ENCODE assay signal across 8 cellular contexts in the genomic region with DNA sequence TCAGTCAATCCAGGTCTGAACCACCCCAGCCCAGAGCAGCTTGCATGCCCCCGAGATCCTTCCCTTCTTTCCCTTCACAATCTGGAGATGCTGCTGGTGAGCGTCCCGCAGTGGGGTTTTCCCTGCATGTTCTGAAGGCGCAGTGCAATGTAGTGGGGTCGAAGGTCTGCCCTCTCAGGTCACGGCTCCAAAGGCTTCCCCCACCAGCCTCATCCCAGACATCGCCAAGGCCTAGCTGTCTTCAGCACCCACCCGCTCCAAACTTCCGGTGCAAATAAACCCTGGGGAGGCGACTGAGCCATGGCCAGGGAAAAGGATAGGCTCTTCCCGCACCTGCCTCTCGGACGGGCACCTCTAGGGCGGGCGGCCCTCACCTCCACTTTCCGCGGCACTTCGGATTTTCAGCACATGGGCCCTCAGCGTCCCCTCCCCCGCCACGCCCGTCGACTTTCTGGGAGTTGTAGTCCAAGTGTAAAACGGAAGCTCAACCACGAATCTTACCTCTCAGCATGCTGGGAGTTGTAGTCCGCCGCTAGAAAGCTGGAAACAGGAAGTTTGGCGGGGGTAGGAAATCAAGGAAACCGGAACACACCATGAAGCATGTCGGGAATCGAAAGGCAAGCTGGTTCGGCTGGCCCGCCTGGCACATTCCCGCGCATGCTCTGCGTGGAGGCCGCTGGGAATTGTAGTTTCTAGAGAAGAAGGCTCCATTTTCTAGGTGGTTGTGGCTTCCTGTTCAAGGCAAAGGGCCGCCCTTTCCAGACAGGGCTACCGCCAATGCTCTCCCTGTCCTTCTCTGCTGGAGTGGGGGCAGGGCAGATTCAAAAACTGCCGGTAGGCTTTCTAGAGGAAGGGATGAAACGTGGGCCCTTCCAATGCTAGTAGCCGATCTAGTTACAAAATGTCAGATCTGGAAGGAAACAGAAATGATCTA. TPM values are rescaled to one million over a fixed set of nuclear protein-coding genes. Genes with fewer than 3 reads are reported as not detected.
DNase-seq lines count a peak whose midpoint lies in the region; FAIRE-seq and TF ChIP-seq lines count a peak whose summit lies in the region.

Gene MRPL24 (minus strand): TSS at position 410 of the 934 bp plus-strand sequence. CDS start 2,384 bp downstream, outside the sequence.

- H3K36me3 Mint-ChIP-seq in HFFc6 (ENCODE audit: low read depth), result peaks cover 52% of the 10 kb centered on the region
- peaks cover 51% of the 10 kb centered on the region for H3K36me3 Mint-ChIP-seq in activated naive CD4-positive, alpha-beta T cell treated with anti-CD3 and anti-CD28 coated beads, Interleukin-2, amount 10 ng/mL, durations not matched to agents 7 days and 5 days

- H3K14ac ChIP-seq in neuronal stem cell (ENCODE audit: low read length), result no peak within 1 kb of the TSS

- peak within 1 kb of the TSS; percentile 59 for H3K4me2 ChIP-seq in neuronal stem cell (ENCODE audit: insufficient read depth, low read length, poor library complexity, severe bottlenecking)

- H2AK5ac ChIP-seq in neuronal stem cell (ENCODE audit: low read depth, low read length), result peak within 1 kb of the TSS; percentile 2

- H3K4me3 ChIP-seq in NB4 (ENCODE audit: low read depth, low read length) (peak within 1 kb of the TSS; percentile 76), SK-N-MC (peak within 1 kb of the TSS; percentile 91), neuronal stem cell (ENCODE audit: low read length in 2 of 2) (peak within 1 kb of the TSS; percentile 83 to 91)

- TF ChIP-seq POLR2A in NB4 (IDR thresholded peaks at IDR 0.05; ENCODE audit: extremely low read depth, insufficient read length), result peak; percentile 69

- H3K23ac ChIP-seq in neuronal stem cell (ENCODE audit: low read depth, low read length, poor library complexity), result peak within 1 kb of the TSS; percentile 89

- H3K27ac ChIP-seq in SK-N-MC (peak within 1 kb of the TSS; percentile 86), neuronal stem cell (replicated peaks; ENCODE audit: low read length) (peak within 1 kb of the TSS; percentile 62)

- no peak for TF ChIP-seq CTCF in HFFc6 (IDR thresholded peaks at IDR 0.05)
- no peak for TF ChIP-seq CTCF in NB4 (IDR thresholded peaks at IDR 0.05; ENCODE audit: low read depth, low read length)
- no peak for TF ChIP-seq CTCF in subcutaneous adipose tissue (IDR thresholded peaks at IDR 0.05; ENCODE audit: low read depth)

- no peak within 1 kb of the TSS for H4K91ac ChIP-seq in neuronal stem cell (ENCODE audit: low read depth, low read length, poor library complexity)

- H3K27me3 Mint-ChIP-seq in HFFc6 (ENCODE audit: insufficient read depth), result peaks cover 7% of the 10 kb centered on the region
- no peaks in the 10 kb centered on the region for H3K27me3 Mint-ChIP-seq in activated naive CD4-positive, alpha-beta T cell treated with anti-CD3 and anti-CD28 coated beads, Interleukin-2, amount 10 ng/mL, durations not matched to agents 7 days and 5 days

- H3K27ac Mint-ChIP-seq in HFFc6, result peak within 1 kb of the TSS; percentile 92
- H3K27ac Mint-ChIP-seq in activated naive CD4-positive, alpha-beta T cell treated with anti-CD3 and anti-CD28 coated beads, Interleukin-2, amount 10 ng/mL, durations not matched to agents 7 days and 5 days, result peak within 1 kb of the TSS; percentile 97

- H3K9ac ChIP-seq in SK-N-MC (ENCODE audit: insufficient read length) (peak within 1 kb of the TSS; percentile 89), neuronal stem cell (ENCODE audit: low read depth, low read length, poor library complexity) (peak within 1 kb of the TSS; percentile 83)

- no CpG with 5 or more reads among the region's 42 CpGs for WGBS in neuronal stem cell (ENCODE audit: extremely low coverage in 2 of 2, insufficient read length in 2 of 2, insufficient replicate concordance in 1 of 2), 2 donors

- peak within 1 kb of the TSS; percentile 99 for H3K4me3 Mint-ChIP-seq in HFFc6
- peak within 1 kb of the TSS; percentile 97 for H3K4me3 Mint-ChIP-seq in activated naive CD4-positive, alpha-beta T cell treated with anti-CD3 and anti-CD28 coated beads, Interleukin-2, amount 10 ng/mL, durations not matched to agents 7 days and 5 days

- H3K27me3 ChIP-seq in neuronal stem cell (ENCODE audit: control insufficient read depth in 3 of 3, insufficient read depth in 3 of 3, low read depth in 1 of 3, low read length in 3 of 3), result no peaks in the 10 kb centered on the region

- peaks cover 11 to 16% of the 10 kb centered on the region in 2 donors for H3K4me1 ChIP-seq in neuronal stem cell (ENCODE audit: control insufficient read depth in 2 of 2, insufficient read depth in 1 of 2, low read depth in 1 of 2, low read length in 2 of 2)

- no peak within 1 kb of the TSS for H3K4ac ChIP-seq in neuronal stem cell (ENCODE audit: low read length)

- H3K4me1 Mint-ChIP-seq in HFFc6 (ENCODE audit: low read depth), result peaks cover 31% of the 10 kb centered on the region
- peaks cover 61% of the 10 kb centered on the region for H3K4me1 Mint-ChIP-seq in activated naive CD4-positive, alpha-beta T cell treated with anti-CD3 and anti-CD28 coated beads, Interleukin-2, amount 10 ng/mL, durations not matched to agents 7 days and 5 days

- no peak within 1 kb of the TSS for H4K8ac ChIP-seq in neuronal stem cell (ENCODE audit: low read depth, low read length)

- H3K18ac ChIP-seq in neuronal stem cell (ENCODE audit: low read length), result peak within 1 kb of the TSS; percentile 53

- H3K9me3 ChIP-seq in SK-N-MC (ENCODE audit: low read depth, low read length), result no peaks in the 10 kb centered on the region
- H3K9me3 ChIP-seq in neuronal stem cell (replicated peaks in 1 of 2; ENCODE audit: control insufficient read depth in 2 of 2, insufficient read depth in 1 of 2, low read depth in 1 of 2, low read length in 2 of 2), result no peaks in the 10 kb centered on the region

- H2BK15ac ChIP-seq in neuronal stem cell (ENCODE audit: low read length), result no peak within 1 kb of the TSS

- H2BK120ac ChIP-seq in neuronal stem cell (ENCODE audit: low read depth, low read length), result no peak within 1 kb of the TSS

- CTCF ChIA-PET in activated naive CD4-positive, alpha-beta T cell treated with anti-CD3 and anti-CD28 coated beads, Interleukin-2, amount 10 ng/mL, durations not matched to agents 7 days and 5 days (lab: Charles Lee), result interaction anchor here (0.9 to 2.2 kb wide), 6 partner anchors 11 to 119 kb away, joined by 3 to 17 read pairs (median 5); partner anchors contain the start of genes ISG20L2 and METTL25B

- no peaks in the 10 kb centered on the region for H3K9me3 Mint-ChIP-seq in HFFc6
- no peaks in the 10 kb centered on the region for H3K9me3 Mint-ChIP-seq in activated naive CD4-positive, alpha-beta T cell treated with anti-CD3 and anti-CD28 coated beads, Interleukin-2, amount 10 ng/mL, durations not matched to agents 7 days and 5 days

- peaks cover 7% of the 10 kb centered on the region for H3K79me1 ChIP-seq in neuronal stem cell (ENCODE audit: low read depth, low read length)

- no peak within 1 kb of the TSS for H2BK12ac ChIP-seq in neuronal stem cell (ENCODE audit: low read length)

- no peak within 1 kb of the TSS for H2BK5ac ChIP-seq in neuronal stem cell (ENCODE audit: low read length)

- peak; percentile 92 for FAIRE-seq in frontal cortex (lab: Jason Lieb, UNC)

- peaks cover 62% of the 10 kb centered on the region for H3K36me3 ChIP-seq in SK-N-MC (ENCODE audit: insufficient read depth, low read length)
- peaks cover 36 to 76% of the 10 kb centered on the region in 2 donors for H3K36me3 ChIP-seq in neuronal stem cell (replicated peaks in 1 of 2; ENCODE audit: control insufficient read depth in 2 of 2, insufficient read depth in 2 of 2, low read length in 2 of 2)

- H2AFZ ChIP-seq in neuronal stem cell (ENCODE audit: low read length), result peak within 1 kb of the TSS; percentile 88

- DNase-seq in GM04503 (ENCODE audit: low read depth) (peak; percentile 99), HFFc6 (peak; percentile 100), NB4 (ENCODE audit: low read depth) (peak; percentile 99), SK-N-MC (ENCODE audit: low read depth, low spot score) (peak; percentile 97), frontal cortex (ENCODE audit: low spot score in 2 of 2) (peak; percentile 90 to 94), neuronal stem cell (ENCODE audit: low spot score) (peak; percentile 99)
- peak; percentile 98 for DNase-seq in activated naive CD4-positive, alpha-beta T cell treated with anti-CD3 and anti-CD28 coated beads, Interleukin-2, amount 10 ng/mL, durations not matched to agents 7 days and 5 days

RNA-seq across cellular contexts. Expression of gene MRPL24, which starts in this region (rescaled TPM):
- 10 to 100 TPM; 82.5 to 93.7 (median 86.8) TPM for total RNA-seq in HFFc6 (2021; fragmentation: NEBNext Ultra II Directional; extraction: Animal tissue kit (Norgen Biotek cat#: 25700))
- 14.7 TPM for total RNA-seq in frontal cortex
- polyA plus RNA-seq in neuronal stem cell (2013, experiment 1 of 2), result 31.9 TPM
- polyA plus RNA-seq in neuronal stem cell (2013, experiment 2 of 2), result 30.3 TPM
- 10 to 100 TPM; 53.0 to 84.5 (median 74.0) TPM for total RNA-seq in subcutaneous adipose tissue

Comparison
In these comparisons a context has a peak if more than half of its experiments do, and no peak if none do; other contexts are left out.
1. Peak in every context shown above with its lines: DNase-seq, H3K4me3 ChIP-seq and H3K27ac ChIP-seq.